In genomic region chr4:6071959-6072720, GRCh38 we compare ENCODE assay signal across 14 cellular contexts. TPM values are rescaled to one million over a fixed set of nuclear protein-coding genes. Genes with fewer than 3 reads are reported as not detected.
DNase-seq lines count a peak whose midpoint lies in the region; ATAC-seq and TF ChIP-seq lines count a peak whose summit lies in the region.
"Had no signal": no experiment of that assay in that cellular context is flagged by ENCODE, and none has a peak within 500 bp of the region (broad histone marks: within the 10 kb centered on the region; RNA-seq: fewer than 3 reads in every experiment).

No MANE protein-coding gene starts in this region.

- H3K27ac ChIP-seq in GM23248 (no peak overlapping the region), caudate nucleus (ENCODE audit: low read depth, low read length) (peak overlapping the region; percentile 94)
- no peak overlapping the region for H3K27ac ChIP-seq in effector memory CD4-positive, alpha-beta T cell (ENCODE audit: insufficient read depth, low read length, poor library complexity, severe bottlenecking)
- H3K27ac ChIP-seq: C4-2B, esophagus muscularis mucosa had no signal

- ATAC-seq in GM18861 (IDR thresholded peaks at IDR 0.05; ENCODE audit: unreplicated experiment): no peak
- no peak for ATAC-seq in GM18909 (IDR thresholded peaks at IDR 0.05; ENCODE audit: poor library complexity, unreplicated experiment)

- no peak overlapping the region for H3K9ac ChIP-seq in GM23248

- no peaks in the 10 kb centered on the region for H3F3A ChIP-seq in GM23248 (ENCODE audit: insufficient read depth)

- H3K9me2 ChIP-seq in GM23248 (ENCODE audit: insufficient read depth): no peaks in the 10 kb centered on the region

- no peaks in the 10 kb centered on the region for H3K79me2 ChIP-seq in GM23248 (ENCODE audit: insufficient read depth)

- H4K20me1 ChIP-seq in GM23248 (ENCODE audit: insufficient read depth): no peaks in the 10 kb centered on the region

- H3K4me1 ChIP-seq in GM23248 (ENCODE audit: insufficient read depth): no peaks in the 10 kb centered on the region
- H3K4me1 ChIP-seq in effector memory CD4-positive, alpha-beta T cell (ENCODE audit: control insufficient read depth, insufficient read depth, low read length, poor library complexity, severe bottlenecking): no peaks in the 10 kb centered on the region
- H3K4me1 ChIP-seq: esophagus muscularis mucosa had no signal

- peaks cover 21% of the 10 kb centered on the region for H3K4me1 Mint-ChIP-seq in nephron progenitor cell

- DNase-seq in GM23248: peak; percentile 4
- DNase-seq in NCI-H146 treated with DMSO at 0.1 percent for 48 hours (lab: John Stamatoyannopoulos, UW; ENCODE audit: unreplicated experiment): peak; percentile 62
- DNase-seq in caudate nucleus (lab: John Stamatoyannopoulos, UW): peak in 6 of 61 donors; percentile 21 to 56 (median 38)
- no peak for DNase-seq in nephron progenitor cell
- DNase-seq in effector memory CD4-positive, alpha-beta T cell: no peak
- DNase-seq in activated CD8-positive, alpha-beta memory T cell treated with anti-CD3 and anti-CD28 coated beads, Interleukin-2, amount 50 U/mL, for 48 hours: no peak
- DNase-seq: activated naive CD4-positive, alpha-beta T cell treated with anti-CD3 and anti-CD28 coated beads for 36 hours; NCI-H526; SIG-M5 had no signal

- no peak overlapping the region for H3K4me3 Mint-ChIP-seq in nephron progenitor cell
- H3K4me3 Mint-ChIP-seq: activated naive CD4-positive, alpha-beta T cell treated with anti-CD3 and anti-CD28 coated beads for 36 hours had no signal

- no peak overlapping the region for H3K4me2 ChIP-seq in GM23248 (ENCODE audit: unreplicated experiment)

- no peaks in the 10 kb centered on the region for H3K27me3 ChIP-seq in GM23248 (replicated peaks; ENCODE audit: insufficient read depth)
- H3K27me3 ChIP-seq in effector memory CD4-positive, alpha-beta T cell (replicated peaks; ENCODE audit: control insufficient read depth, insufficient read depth, low read length, poor library complexity, severe bottlenecking): no peaks in the 10 kb centered on the region

- no peaks in the 10 kb centered on the region for H3K9me3 ChIP-seq in GM23248 (ENCODE audit: low read depth)
- H3K9me3 ChIP-seq in effector memory CD4-positive, alpha-beta T cell (ENCODE audit: control insufficient read depth, low read length): no peaks in the 10 kb centered on the region
- H3K9me3 ChIP-seq: esophagus muscularis mucosa had no signal

- 15 to 17% methylated on average over 8 of the region's 8 CpGs for WGBS in GM23248 (ENCODE audit: low coverage in 1 of 2, low lambda C conversion rate in 2 of 2, missing lambda C conversion rate in 2 of 2), 2 experiments

- TF ChIP-seq CTCF in nephron progenitor cell (IDR thresholded peaks at IDR 0.05): no peak

- no peaks in the 10 kb centered on the region for H3K36me3 ChIP-seq in GM23248 (ENCODE audit: low read depth)
- no peaks in the 10 kb centered on the region for H3K36me3 ChIP-seq in effector memory CD4-positive, alpha-beta T cell (ENCODE audit: control insufficient read depth, insufficient read depth, low read length)
- H3K36me3 ChIP-seq: esophagus muscularis mucosa had no signal

- H2AFZ ChIP-seq in GM23248: no peak overlapping the region

- no peaks in the 10 kb centered on the region for H3K36me3 Mint-ChIP-seq in nephron progenitor cell (ENCODE audit: low read depth)

- in situ Hi-C loops in GM23248 (cut with MboI): no loop called here

- H3K4me3 ChIP-seq in GM23248: no peak overlapping the region
- H3K4me3 ChIP-seq in effector memory CD4-positive, alpha-beta T cell (ENCODE audit: insufficient read depth, low read depth, low read length, poor library complexity, severe bottlenecking): no peak overlapping the region
- H3K4me3 ChIP-seq: esophagus muscularis mucosa had no signal

- H3K27me3 Mint-ChIP-seq in nephron progenitor cell (ENCODE audit: low read depth, poor library complexity): peaks cover 30% of the 10 kb centered on the region

- H3K9me3 Mint-ChIP-seq in nephron progenitor cell: no peaks in the 10 kb centered on the region
- H3K9me3 Mint-ChIP-seq: activated naive CD4-positive, alpha-beta T cell treated with anti-CD3 and anti-CD28 coated beads for 36 hours had no signal

- peak overlapping the region; percentile 43 for H3K27ac Mint-ChIP-seq in nephron progenitor cell
- H3K27ac Mint-ChIP-seq: activated naive CD4-positive, alpha-beta T cell treated with anti-CD3 and anti-CD28 coated beads for 36 hours had no signal

RNA-seq across cellular contexts. Expression of gene C4orf50, which starts 53.9 kb away (rescaled TPM):
- total RNA-seq in GM23248 (2014; rRNA removed; shearing (Covaris generic)): not detected in 2 replicates
- polyA plus RNA-seq in GM23248 (2016; fragmentation: Nextera tagmentation; extraction: Ambion mirVana): not detected in 2 replicates
- total RNA-seq: activated naive CD4-positive, alpha-beta T cell treated with anti-CD3 and anti-CD28 coated beads for 36 hours; renal cortical epithelial cell had no signal

Comparison
In these comparisons a context has a peak if more than half of its experiments do, and no peak if none do; other contexts are left out.
1. DNase-seq: peak in GM23248 (single experiment) and NCI-H146 treated with DMSO at 0.1 percent for 48 hours (single experiment); none in nephron progenitor cell (single experiment), effector memory CD4-positive, alpha-beta T cell (0 of 3) and activated CD8-positive, alpha-beta memory T cell treated with anti-CD3 and anti-CD28 coated beads, Interleukin-2, amount 50 U/mL, for 48 hours (single experiment).